Comparison of ENCODE assay signal across 8 cellular contexts in the genomic region with DNA sequence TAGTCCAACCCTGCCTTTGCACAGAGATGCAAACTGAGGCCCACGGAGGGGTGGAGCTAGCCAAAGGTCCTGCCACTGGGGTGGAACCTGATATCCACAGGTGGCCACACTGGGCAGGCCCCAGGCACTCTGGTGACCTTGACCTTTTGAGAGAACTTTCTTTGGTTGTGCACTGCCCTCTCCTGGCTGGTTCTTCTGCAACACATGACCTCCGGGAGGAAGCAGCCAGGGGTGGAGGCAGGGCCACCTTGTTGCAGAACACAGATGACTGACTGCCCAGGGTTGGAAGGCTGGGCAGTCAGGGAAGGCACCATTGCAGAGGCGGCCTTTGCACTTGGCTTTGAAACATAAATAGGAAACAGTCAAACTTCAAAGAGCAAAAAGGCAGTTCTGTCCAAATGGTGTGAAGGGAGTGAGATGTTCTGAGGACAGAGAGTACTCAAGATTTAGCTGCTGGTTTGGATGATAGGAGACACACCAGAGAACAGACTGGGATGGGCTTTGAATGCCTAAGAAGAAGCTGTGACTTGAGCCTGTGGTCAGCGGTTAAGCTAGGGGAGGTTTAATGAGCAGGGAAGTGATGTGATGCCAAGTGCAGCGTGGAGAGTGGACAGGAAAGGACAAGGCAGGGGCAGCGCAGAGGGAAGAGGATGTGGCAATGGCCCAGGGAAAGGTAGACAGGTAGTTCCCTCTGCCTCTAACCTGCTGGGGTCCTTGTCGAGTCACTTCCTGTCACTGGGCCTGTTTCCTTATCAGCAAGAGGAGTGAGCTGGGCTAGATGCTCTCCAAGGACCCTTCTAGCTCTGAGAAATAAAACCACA. TPM values are rescaled to one million over a fixed set of nuclear protein-coding genes. Genes with fewer than 3 reads are reported as not detected.
DNase-seq lines count a peak whose midpoint lies in the region; ATAC-seq, FAIRE-seq and TF ChIP-seq lines count a peak whose summit lies in the region.

No MANE protein-coding gene starts in this region.

- intact Hi-C loops in PC-3 (cut with micrococcal nuclease), result loop anchor here (1.0 kb wide), 4 partner anchors 78 to 220 kb away; no protein-coding TSS in a partner anchor

- no peaks in the 10 kb centered on the region for H3K36me3 ChIP-seq in CD8-positive, alpha-beta memory T cell (ENCODE audit: insufficient read depth, low read length)
- no peaks in the 10 kb centered on the region for H3K36me3 ChIP-seq in PC-3 (ENCODE audit: low read depth, low read length)

- no peaks in the 10 kb centered on the region for H3K9me3 Mint-ChIP-seq in CD8-positive, alpha-beta memory T cell

- H3K9me2 ChIP-seq in PC-3 (replicated peaks; ENCODE audit: low read length), result no peaks in the 10 kb centered on the region

- H3K27ac ChIP-seq in CD8-positive, alpha-beta memory T cell (ENCODE audit: low read depth, low read length), result no peak overlapping the region
- no peak overlapping the region for H3K27ac ChIP-seq in PC-3 (ENCODE audit: low read length)

- no peaks in the 10 kb centered on the region for H3F3A ChIP-seq in PC-3 (ENCODE audit: low read length, unreplicated experiment)

- FAIRE-seq in frontal cortex (lab: Jason Lieb, UNC), result no peak

- H3K4me1 Mint-ChIP-seq in CD8-positive, alpha-beta memory T cell, result peaks cover 13 to 15% (median 14%) of the 10 kb centered on the region in 3 donors

- H3K4me3 ChIP-seq in CD8-positive, alpha-beta memory T cell (ENCODE audit: low read length), result no peak overlapping the region
- no peak overlapping the region for H3K4me3 ChIP-seq in PC-3 (ENCODE audit: low read length)

- H3K27me3 Mint-ChIP-seq in CD8-positive, alpha-beta memory T cell, result no peaks in the 10 kb centered on the region

- H3K9ac ChIP-seq in PC-3 (ENCODE audit: low read length), result no peak overlapping the region

- no peak overlapping the region for H2AFZ ChIP-seq in PC-3 (ENCODE audit: low read length)

- ATAC-seq in HG03175 (IDR thresholded peaks at IDR 0.05; ENCODE audit: unreplicated experiment) (peak; percentile 83), PC-3 (peak; percentile 97)

- H3K36me3 Mint-ChIP-seq in CD8-positive, alpha-beta memory T cell, result no peaks in the 10 kb centered on the region

- no peak overlapping the region for H3K4me2 ChIP-seq in PC-3 (ENCODE audit: low read length)

- peak; percentile 11 to 62 (median 19) for DNase-seq in CD8-positive, alpha-beta memory T cell
- DNase-seq in GM19238 (ENCODE audit: insufficient read length, low spot score), result peak; percentile 60
- peak; percentile 88 for DNase-seq in PC-3
- DNase-seq in activated effector memory CD4-positive, alpha-beta T cell treated with anti-CD3 and anti-CD28 coated beads, Interleukin-2, amount 50 U/mL, for 16 hours, result peak; percentile 75
- DNase-seq in frontal cortex (ENCODE audit: low spot score in 2 of 2), result peak; percentile 61 to 66
- peak in 54 of 56 donors; percentile 17 to 87 (median 68) for DNase-seq in nucleus accumbens (lab: John Stamatoyannopoulos, UW)
- peak; percentile 81 for DNase-seq in ureter (ENCODE audit: low spot score)

- no TSS peak for BruUV-seq in PC-3 (replicated peaks; lab: Mats Ljungman, UMichigan)

- peak overlapping the region; percentile 60 to 95 (median 82) for H3K27ac Mint-ChIP-seq in CD8-positive, alpha-beta memory T cell

- no peaks in the 10 kb centered on the region for H3K27me3 ChIP-seq in CD8-positive, alpha-beta memory T cell (ENCODE audit: insufficient read depth, low read length, poor library complexity, severe bottlenecking)
- H3K27me3 ChIP-seq in PC-3 (ENCODE audit: low read length), result no peaks in the 10 kb centered on the region

- peak overlapping the region in 2 of 7 donors; percentile 4 to 20 for H3K4me3 Mint-ChIP-seq in CD8-positive, alpha-beta memory T cell

- no peaks in the 10 kb centered on the region for H3K9me3 ChIP-seq in CD8-positive, alpha-beta memory T cell (ENCODE audit: low read length)
- no peaks in the 10 kb centered on the region for H3K9me3 ChIP-seq in PC-3 (ENCODE audit: low read length)

- H3K79me2 ChIP-seq in PC-3 (ENCODE audit: low read length), result no peaks in the 10 kb centered on the region

- no peaks in the 10 kb centered on the region for H4K20me1 ChIP-seq in PC-3 (ENCODE audit: low read length)

- H3K4me1 ChIP-seq in CD8-positive, alpha-beta memory T cell (ENCODE audit: insufficient read depth, low read length), result peaks cover 12% of the 10 kb centered on the region
- H3K4me1 ChIP-seq in PC-3 (ENCODE audit: insufficient read depth, low read length), result peaks cover 5% of the 10 kb centered on the region

- POLR2A ChIA-PET in CD8-positive, alpha-beta memory T cell (lab: Charles Lee), result interaction anchor here (1.0 kb wide), 1 partner anchor 99 kb away, joined by 3 read pairs; a partner anchor contains a TSS
- POLR2A ChIA-PET in PC-3 (lab: Charles Lee; ENCODE audit: unreplicated experiment), result interaction anchor here (0.6 kb wide), 1 partner anchor 63 kb away, joined by 23 read pairs; no protein-coding TSS in a partner anchor

- CTCF ChIA-PET in CD8-positive, alpha-beta memory T cell (lab: Charles Lee), result interaction anchor here (0.6 to 2.6 kb wide), 12 partner anchors 11 to 105 kb away, joined by 3 to 9 read pairs (median 4); no protein-coding TSS in a partner anchor
- CTCF ChIA-PET in PC-3 (lab: Charles Lee), result interaction anchor here (1.0 to 1.4 kb wide), 2 partner anchors 14 to 188 kb away, joined by 3 to 10 read pairs; no protein-coding TSS in a partner anchor

- TF ChIP-seq CTCF in PC-3 (conservative IDR thresholded peaks at IDR 0.05; ENCODE audit: low read depth, low read length), result peak; percentile 99

RNA-seq across cellular contexts. Expression of a gene that starts 6.8 kb away (rescaled TPM):
- 100 to 1,000 TPM; 116 to 120 TPM for total RNA-seq in CD8-positive, alpha-beta memory T cell
- polyA plus RNA-seq in CD8-positive, alpha-beta memory T cell, result 33.1 TPM
- total RNA-seq in PC-3 (2014; rRNA removed), result 113 and 149 TPM in 2 replicates
- total RNA-seq in frontal cortex, result 9.4 TPM
- total RNA-seq in ureter, result 39.3 TPM

RNA-seq across cellular contexts. Expression of a gene that starts 48.0 kb away (rescaled TPM):
- total RNA-seq in CD8-positive, alpha-beta memory T cell, result not detected
- polyA plus RNA-seq in CD8-positive, alpha-beta memory T cell, result not detected
- total RNA-seq in PC-3 (2014; rRNA removed), result 5.9 and 6.3 TPM in 2 replicates
- total RNA-seq in frontal cortex, result 0.41 TPM
- 0.65 TPM for total RNA-seq in ureter

Comparison
In these comparisons a context has a peak if more than half of its experiments do, and no peak if none do; other contexts are left out.
1. DNase-seq: peak in every context shown above with its lines; median percentile 88 in PC-3; 81 in ureter; 75 in activated effector memory CD4-positive, alpha-beta T cell treated with anti-CD3 and anti-CD28 coated beads, Interleukin-2, amount 50 U/mL, for 16 hours; 68 in nucleus accumbens; 64 in frontal cortex; 60 in GM19238; 19 in CD8-positive, alpha-beta memory T cell.